In genomic region chr1:33130297-33130696, GRCh38 we compare ENCODE assay signal across 10 cellular contexts.
A peak's percentile ranks its signal among the peaks of the same experiment; 100 is the strongest.
DNase-seq lines count a peak whose midpoint lies in the region; ATAC-seq and TF ChIP-seq lines count a peak whose summit lies in the region.
"Had no signal": no experiment of that assay in that cellular context is flagged by ENCODE, and none has a peak within 500 bp of the region (broad histone marks: within the 10 kb centered on the region; RNA-seq: fewer than 3 reads in every experiment).

No MANE protein-coding gene starts in this region.

- no peak overlapping the region for H3K4me3 Mint-ChIP-seq in activated T-cell treated with anti-CD3 and anti-CD28 coated beads, Interleukin-2, amount 50 U/mL, for 24 hours
- peak overlapping the region; percentile 46 for H3K4me3 Mint-ChIP-seq in stimulated activated effector memory CD8-positive, alpha-beta T cell treated with anti-CD3 and anti-CD28 coated beads, Interleukin-12 subunit alpha, Interleukin-12 subunit beta, amount 100 ng/mL, for 72 hours

- peaks cover 20% of the 10 kb centered on the region for H3K36me3 Mint-ChIP-seq in activated T-cell treated with anti-CD3 and anti-CD28 coated beads, Interleukin-2, amount 50 U/mL, for 24 hours (ENCODE audit: low read depth)
- H3K36me3 Mint-ChIP-seq in stimulated activated effector memory CD8-positive, alpha-beta T cell treated with anti-CD3 and anti-CD28 coated beads, Interleukin-12 subunit alpha, Interleukin-12 subunit beta, amount 100 ng/mL, for 72 hours: peaks cover 9% of the 10 kb centered on the region

- TF ChIP-seq CTCF in epithelial cell of esophagus (IDR thresholded peaks at IDR 0.05; ENCODE audit: insufficient read depth, low read depth, low read length, missing control alignments): no peak

- ATAC-seq in stimulated activated effector memory CD8-positive, alpha-beta T cell treated with anti-CD3 and anti-CD28 coated beads, Interleukin-12 subunit alpha, Interleukin-12 subunit beta, amount 100 ng/mL, for 72 hours: peak; percentile 77
- ATAC-seq in GM19351 (IDR thresholded peaks at IDR 0.05; ENCODE audit: unreplicated experiment): no peak

- no peak for DNase-seq in activated T-cell treated with anti-CD3 and anti-CD28 coated beads, Interleukin-2, amount 50 U/mL, for 24 hours
- no peak for DNase-seq in activated T-cell treated with anti-CD3 and anti-CD28 coated beads for 4 hours
- peak; percentile 17 for DNase-seq in SW480 (ENCODE audit: low spot score)
- peak; percentile 91 for DNase-seq in epithelial cell of esophagus (ENCODE audit: low read depth)
- peak; percentile 14 to 71 for DNase-seq in stimulated activated effector memory CD8-positive, alpha-beta T cell treated with anti-CD3 and anti-CD28 coated beads, Interleukin-12 subunit alpha, Interleukin-12 subunit beta, amount 100 ng/mL, for 72 hours (ENCODE audit: low spot score in 2 of 2)
- no peak for DNase-seq in D341Med (ENCODE audit: low spot score)
- DNase-seq in AG08395 (ENCODE audit: low spot score): no peak
- DNase-seq: NCI-H1694 treated with DMSO at 0.1 percent for 48 hours had no signal

- no peak overlapping the region for H3K4me3 ChIP-seq in epithelial cell of esophagus (ENCODE audit: low read length)
- H3K4me3 ChIP-seq: SK-N-MC had no signal

- no peaks in the 10 kb centered on the region for H3K9me3 Mint-ChIP-seq in activated T-cell treated with anti-CD3 and anti-CD28 coated beads, Interleukin-2, amount 50 U/mL, for 24 hours
- H3K9me3 Mint-ChIP-seq in stimulated activated effector memory CD8-positive, alpha-beta T cell treated with anti-CD3 and anti-CD28 coated beads, Interleukin-12 subunit alpha, Interleukin-12 subunit beta, amount 100 ng/mL, for 72 hours: no peaks in the 10 kb centered on the region

- H3K27me3 Mint-ChIP-seq in activated T-cell treated with anti-CD3 and anti-CD28 coated beads, Interleukin-2, amount 50 U/mL, for 24 hours: no peaks in the 10 kb centered on the region

- peaks cover 49% of the 10 kb centered on the region for H3K4me1 Mint-ChIP-seq in activated T-cell treated with anti-CD3 and anti-CD28 coated beads, Interleukin-2, amount 50 U/mL, for 24 hours (ENCODE audit: low read depth)
- H3K4me1 Mint-ChIP-seq in stimulated activated effector memory CD8-positive, alpha-beta T cell treated with anti-CD3 and anti-CD28 coated beads, Interleukin-12 subunit alpha, Interleukin-12 subunit beta, amount 100 ng/mL, for 72 hours: peaks cover 58% of the 10 kb centered on the region

- peak overlapping the region; percentile 64 for H3K27ac Mint-ChIP-seq in activated T-cell treated with anti-CD3 and anti-CD28 coated beads, Interleukin-2, amount 50 U/mL, for 24 hours
- peak overlapping the region; percentile 43 for H3K27ac Mint-ChIP-seq in stimulated activated effector memory CD8-positive, alpha-beta T cell treated with anti-CD3 and anti-CD28 coated beads, Interleukin-12 subunit alpha, Interleukin-12 subunit beta, amount 100 ng/mL, for 72 hours

Comparison
In these comparisons a context has a peak if more than half of its experiments do, and no peak if none do; other contexts are left out.
1. DNase-seq: peak in SW480 (single experiment), epithelial cell of esophagus (single experiment) and stimulated activated effector memory CD8-positive, alpha-beta T cell treated with anti-CD3 and anti-CD28 coated beads, Interleukin-12 subunit alpha, Interleukin-12 subunit beta, amount 100 ng/mL, for 72 hours (2 of 2); none in activated T-cell treated with anti-CD3 and anti-CD28 coated beads, Interleukin-2, amount 50 U/mL, for 24 hours (single experiment), activated T-cell treated with anti-CD3 and anti-CD28 coated beads for 4 hours (single experiment), D341Med (single experiment) and AG08395 (single experiment).